Comparison of ENCODE assay signal across 8 cellular contexts in genomic region chr12:21438643-21439042, GRCh38. TPM values are rescaled to one million over a fixed set of nuclear protein-coding genes. Genes with fewer than 3 reads are reported as not detected.
DNase-seq lines count a peak whose midpoint lies in the region; ATAC-seq and TF ChIP-seq lines count a peak whose summit lies in the region.

No MANE protein-coding gene starts in this region.

- H2AFZ ChIP-seq in OCI-LY1 (ENCODE audit: low read length) = no peak overlapping the region
- H2AFZ ChIP-seq in parathyroid adenoma = peak overlapping the region; percentile 96

- peak; percentile 7 for DNase-seq in G401 (ENCODE audit: low spot score)
- no peak for DNase-seq in endothelial cell (ENCODE audit: low spot score)
- DNase-seq in stimulated activated CD4-positive, alpha-beta T cell treated with anti-CD3 and anti-CD28 coated beads, Interleukin-12 subunit alpha, Interleukin-12 subunit beta, amount 100 ng/mL, for 4 hours = no peak
- no peak for DNase-seq in NCI-H1694 (lab: John Stamatoyannopoulos, UW)
- no peak for DNase-seq in SKM-1 (lab: John Stamatoyannopoulos, UW; ENCODE audit: unreplicated experiment)

- H3K27me3 ChIP-seq in OCI-LY1 (ENCODE audit: insufficient read depth, low read length) = no peaks in the 10 kb centered on the region
- H3K27me3 ChIP-seq in parathyroid adenoma (ENCODE audit: control insufficient read depth, insufficient read depth, low read length) = no peaks in the 10 kb centered on the region

- no peak for TF ChIP-seq CTCF in OCI-LY1 (IDR thresholded peaks at IDR 0.05; ENCODE audit: low read length)
- TF ChIP-seq CTCF in endothelial cell (IDR thresholded peaks at IDR 0.05; ENCODE audit: unreplicated experiment) = no peak
- no peak for TF ChIP-seq CTCF in parathyroid adenoma (IDR thresholded peaks at IDR 0.05)

- H3K4me3 ChIP-seq in OCI-LY1 (ENCODE audit: low read depth, low read length, poor library complexity, severe bottlenecking) (peak overlapping the region; percentile 91), parathyroid adenoma (ENCODE audit: low read depth, low read length) (peak overlapping the region; percentile 85)

- H3K9me3 Mint-ChIP-seq in endothelial cell (ENCODE audit: unreplicated experiment) = no peaks in the 10 kb centered on the region

- peaks cover 9% of the 10 kb centered on the region; the same call in 1 of the 2 replicates for H3K79me2 ChIP-seq in OCI-LY1 (ENCODE audit: insufficient read depth, low read length)
- H3K79me2 ChIP-seq in parathyroid adenoma = no peaks in the 10 kb centered on the region

- no peaks in the 10 kb centered on the region for H3K36me3 Mint-ChIP-seq in endothelial cell (ENCODE audit: low read depth, unreplicated experiment)

- H3K4me1 ChIP-seq in OCI-LY1 (ENCODE audit: insufficient read depth, low read length, severe bottlenecking) = peaks cover 19% of the 10 kb centered on the region
- H3K4me1 ChIP-seq in parathyroid adenoma = no peaks in the 10 kb centered on the region

- in situ Hi-C loops in G401 (cut with HindIII; ENCODE audit: low sequenced_read_pairs) = no loop called here

- H3K9ac ChIP-seq in OCI-LY1 (ENCODE audit: low read length) = peak overlapping the region; percentile 94
- no peak overlapping the region for H3K9ac ChIP-seq in parathyroid adenoma

- no peak overlapping the region for H3K27ac Mint-ChIP-seq in endothelial cell (ENCODE audit: unreplicated experiment)

- H3K4me3 Mint-ChIP-seq in endothelial cell (ENCODE audit: unreplicated experiment) = peak overlapping the region; percentile 91

- H3K27me3 Mint-ChIP-seq in endothelial cell (ENCODE audit: unreplicated experiment) = no peaks in the 10 kb centered on the region

- H3K9me3 ChIP-seq in OCI-LY1 (ENCODE audit: low read length) (no peaks in the 10 kb centered on the region), parathyroid adenoma (ENCODE audit: control insufficient read depth, low read length) (no peaks in the 10 kb centered on the region)

- H3K27ac ChIP-seq in OCI-LY1 (ENCODE audit: low read depth, low read length, poor library complexity, severe bottlenecking) (peak overlapping the region; percentile 6), parathyroid adenoma (no peak overlapping the region)

- peaks cover 6% of the 10 kb centered on the region for H3K4me1 Mint-ChIP-seq in endothelial cell (ENCODE audit: unreplicated experiment)

- no peaks in the 10 kb centered on the region for H3K9me2 ChIP-seq in OCI-LY1 (ENCODE audit: low read depth, low read length)

- no peak for ATAC-seq in HG02852 (IDR thresholded peaks at IDR 0.05; ENCODE audit: unreplicated experiment)

- peaks cover 24% of the 10 kb centered on the region; the same call in 1 of the 2 replicates for H3K36me3 ChIP-seq in OCI-LY1 (ENCODE audit: insufficient read depth, low read length)
- H3K36me3 ChIP-seq in parathyroid adenoma (ENCODE audit: control insufficient read depth, insufficient read depth, low read length) = no peaks in the 10 kb centered on the region

- no peaks in the 10 kb centered on the region for H4K20me1 ChIP-seq in OCI-LY1 (ENCODE audit: insufficient read depth, low read length)

- no peaks in the 10 kb centered on the region for H3F3A ChIP-seq in OCI-LY1 (ENCODE audit: insufficient read depth, low read length)

- H3K4me2 ChIP-seq in OCI-LY1 (ENCODE audit: low read length) = peak overlapping the region; percentile 74
- H3K4me2 ChIP-seq in parathyroid adenoma (ENCODE audit: low read length) = peak overlapping the region; percentile 88

RNA-seq across cellular contexts. Expression of gene PYROXD1, which starts 1.2 kb away (rescaled TPM):
- total RNA-seq in G401 (2014; rRNA removed; shearing (Covaris generic)) = 3.6 and 6.3 TPM in 2 replicates
- 5.5 TPM for total RNA-seq in endothelial cell (ENCODE audit: unreplicated experiment)
